In the genomic region with DNA sequence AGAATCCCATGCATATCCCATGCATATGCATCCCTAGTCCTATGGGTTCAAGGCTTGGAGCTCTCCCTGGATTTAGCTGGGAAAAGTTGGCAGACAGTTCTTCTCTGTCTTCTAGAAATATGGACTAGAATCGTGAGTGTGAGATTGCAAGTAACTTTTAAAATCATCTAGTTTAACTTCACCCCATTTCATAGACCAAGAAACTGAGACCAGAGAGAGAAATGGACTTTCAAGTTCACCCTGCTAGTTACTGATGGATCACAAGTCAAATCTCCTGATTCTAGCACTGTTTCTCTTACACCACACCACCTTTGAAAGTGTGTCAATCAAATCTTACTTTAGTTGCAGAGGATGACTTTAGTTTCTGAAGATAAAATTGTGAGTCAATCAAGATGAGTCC, we compare ENCODE assay signal across 22 cellular contexts. TPM values are rescaled to one million over a fixed set of nuclear protein-coding genes. Genes with fewer than 3 reads are reported as not detected.
A peak's percentile ranks its signal among the peaks of the same experiment; 100 is the strongest.
DNase-seq lines count a peak whose midpoint lies in the region; ATAC-seq, FAIRE-seq and TF ChIP-seq lines count a peak whose summit lies in the region.
"Had no signal": no experiment of that assay in that cellular context is flagged by ENCODE, and none has a peak within 500 bp of the region (broad histone marks: within the 10 kb centered on the region; RNA-seq: fewer than 3 reads in every experiment).

No MANE protein-coding gene starts in this region.

- H3K27ac ChIP-seq in A549 (peak overlapping the region; percentile 58 to 77; a peak in 4 of 6 replicates), SJSA1 (peak overlapping the region; percentile 28; the same call in 1 of the 2 replicates), mesodermal cell (ENCODE audit: low read depth, low read length, severe bottlenecking) (peak overlapping the region; percentile 69)
- H3K27ac ChIP-seq in CD4-positive, alpha-beta T cell (ENCODE audit: low read depth, low read length): no peak overlapping the region
- H3K27ac ChIP-seq: esophagus muscularis mucosa, lower lobe of right lung, neutrophil, stomach, upper lobe of right lung had no signal

- no peaks in the 10 kb centered on the region for H3K36me3 Mint-ChIP-seq in CD4-positive, alpha-beta T cell (ENCODE audit: low read depth)

- intact Hi-C loops in CD4-positive, alpha-beta T cell (cut with DNase I, micrococcal nuclease): no loop called here

- FAIRE-seq in A549 (lab: Jason Lieb, UNC): peak; percentile 78
- FAIRE-seq: frontal cortex, HTR-8/SVneo had no signal

- H3K4me1 Mint-ChIP-seq in CD4-positive, alpha-beta T cell (ENCODE audit: low read depth): peaks cover 28% of the 10 kb centered on the region

- POLR2A ChIA-PET in A549 (lab: Yijun Ruan, JAX): interaction anchor here (1.2 to 1.4 kb wide), 4 partner anchors 8 to 14 kb away, joined by 3 to 5 read pairs (median 4); partner anchors contain the start of gene TGFBI
- POLR2A ChIA-PET in CD4-positive, alpha-beta T cell (lab: Charles Lee): no interaction called here

- H3K4me3 Mint-ChIP-seq in CD4-positive, alpha-beta T cell: no peak overlapping the region
- H3K4me3 Mint-ChIP-seq: activated T-helper 1 cell treated with anti-CD3 and anti-CD28 coated beads, Interleukin-12 subunit alpha, Interleukin-12 subunit beta, Interleukin-2, Interleukin-4 antibody, amounts not matched to agents 30 ng/mL and 10 ng/mL and 1 ng/mL, durations not matched to agents 14 hours and 24 hours and 36 hours; CD8-positive, alpha-beta memory T cell; GM23338 had no signal

- 77% methylated on average over 1 of the region's 1 CpG for WGBS in A549 (ENCODE audit: missing lambda C conversion rate)
- WGBS in mesodermal cell (ENCODE audit: insufficient coverage in 2 of 2), 2 experiments: no CpG with 5 or more reads among the region's 1 CpG

- H3K27me3 ChIP-seq in CD4-positive, alpha-beta T cell (ENCODE audit: control insufficient read depth, insufficient read depth, low read length): no peaks in the 10 kb centered on the region
- H3K27me3 ChIP-seq in SJSA1 (replicated peaks) (no peaks in the 10 kb centered on the region), HAP-1 (ENCODE audit: low read depth) (peaks cover 5% of the 10 kb centered on the region; the same call in 1 of the 2 replicates)
- H3K27me3 ChIP-seq: esophagus muscularis mucosa, neutrophil, stomach, upper lobe of right lung had no signal

- H3K4me3 ChIP-seq in A549: no peak overlapping the region
- H3K4me3 ChIP-seq in SJSA1: no peak overlapping the region
- no peak overlapping the region for H3K4me3 ChIP-seq in mesodermal cell (ENCODE audit: extremely low read depth, insufficient read depth, low read length, poor library complexity, severe bottlenecking)
- no peak overlapping the region for H3K4me3 ChIP-seq in HAP-1
- H3K4me3 ChIP-seq: esophagus muscularis mucosa, GM23338, lower lobe of right lung, stomach, upper lobe of right lung had no signal

- no peak for DNase-seq in A549 (ENCODE audit: low read depth in 1 of 2, low spot score in 1 of 2)
- no peak for DNase-seq in CD4-positive, alpha-beta T cell
- DNase-seq in SJSA1 (ENCODE audit: low read depth in 1 of 2, low spot score in 2 of 2): no peak
- no peak for DNase-seq in HAP-1 (ENCODE audit: low spot score in 2 of 2)
- DNase-seq: CD8-positive, alpha-beta memory T cell; lower lobe of right lung; NCI-H1092; NCI-H1930; stimulated activated CD4-positive, alpha-beta T cell treated with anti-CD3 and anti-CD28 coated beads, Interleukin-4, amount 100 ng/mL, for 4 hours; stomach; upper lobe of right lung had no signal

- H3K27me3 Mint-ChIP-seq in CD4-positive, alpha-beta T cell: no peaks in the 10 kb centered on the region

- CTCF ChIA-PET in A549 (lab: Yijun Ruan, JAX): interaction anchor here (1.2 to 4.4 kb wide), 4 partner anchors 14 to 64 kb away, joined by 3 to 21 read pairs (median 12); partner anchors contain the start of gene TGFBI
- CTCF ChIA-PET in CD4-positive, alpha-beta T cell (lab: Charles Lee): no interaction called here

- TF ChIP-seq POLR2A in A549 (IDR thresholded peaks at IDR 0.05; ENCODE audit: low read length): no peak

- ATAC-seq in A549 (no peak), GM21723 (IDR thresholded peaks at IDR 0.05; ENCODE audit: unreplicated experiment) (no peak), GM18520 (IDR thresholded peaks at IDR 0.05; ENCODE audit: unreplicated experiment) (no peak)
- no peak for ATAC-seq in CD4-positive, alpha-beta T cell (ENCODE audit: poor library complexity)
- ATAC-seq: activated CD4-positive, CD25-positive, alpha-beta regulatory T cell treated with anti-CD3 and anti-CD28 coated beads, Interleukin-2, amount 50 U/mL, for 24 hours; lower lobe of right lung; upper lobe of right lung had no signal

- in situ Hi-C loops in HAP-1 (cut with MboI; ENCODE audit: low sequenced_read_pairs): no loop called here

- TF ChIP-seq EP300 in A549 (IDR thresholded peaks at IDR 0.05): no peak

- peak overlapping the region; percentile 40 for H3K27ac Mint-ChIP-seq in CD4-positive, alpha-beta T cell
- H3K27ac Mint-ChIP-seq: activated T-helper 1 cell treated with anti-CD3 and anti-CD28 coated beads, Interleukin-12 subunit alpha, Interleukin-12 subunit beta, Interleukin-2, Interleukin-4 antibody, amounts not matched to agents 30 ng/mL and 10 ng/mL and 1 ng/mL, durations not matched to agents 14 hours and 24 hours and 36 hours; GM23338 had no signal

- peak overlapping the region; percentile 39; the same call in 2 of the 3 replicates for H3K4me2 ChIP-seq in A549
- H3K4me2 ChIP-seq: GM23338 had no signal

- H3K36me3 ChIP-seq in SJSA1 (peaks cover 43% of the 10 kb centered on the region), mesodermal cell (ENCODE audit: control insufficient read depth, insufficient read depth, low read length) (peaks cover 85% of the 10 kb centered on the region), HAP-1 (replicated peaks) (no peaks in the 10 kb centered on the region)
- H3K36me3 ChIP-seq: neutrophil, upper lobe of right lung had no signal

- no peak for TF ChIP-seq RAD21 in A549 (conservative IDR thresholded peaks at IDR 0.05 in 1 of 2, IDR thresholded peaks at IDR 0.05 in 1 of 2)

- H3K9me3 ChIP-seq in A549 (no peaks in the 10 kb centered on the region), SJSA1 (replicated peaks) (no peaks in the 10 kb centered on the region), mesodermal cell (ENCODE audit: control insufficient read depth, low read length) (peaks cover 11% of the 10 kb centered on the region), HAP-1 (no peaks in the 10 kb centered on the region)
- no peaks in the 10 kb centered on the region for H3K9me3 ChIP-seq in CD4-positive, alpha-beta T cell (ENCODE audit: control insufficient read depth, low read length)
- H3K9me3 ChIP-seq: esophagus muscularis mucosa, lower lobe of right lung, neutrophil, stomach, upper lobe of right lung had no signal

- H3K9me3 Mint-ChIP-seq in CD4-positive, alpha-beta T cell: no peaks in the 10 kb centered on the region
- H3K9me3 Mint-ChIP-seq: activated T-helper 1 cell treated with anti-CD3 and anti-CD28 coated beads, Interleukin-12 subunit alpha, Interleukin-12 subunit beta, Interleukin-2, Interleukin-4 antibody, amounts not matched to agents 30 ng/mL and 10 ng/mL and 1 ng/mL, durations not matched to agents 14 hours and 24 hours and 36 hours; CD8-positive, alpha-beta memory T cell had no signal

- H3K4me1 ChIP-seq in A549: peaks cover 89% of the 10 kb centered on the region
- H3K4me1 ChIP-seq in SJSA1 (replicated peaks): peaks cover 23% of the 10 kb centered on the region
- peaks cover 18% of the 10 kb centered on the region for H3K4me1 ChIP-seq in mesodermal cell (ENCODE audit: control insufficient read depth, insufficient read depth, low read length, poor library complexity, severe bottlenecking)
- no peaks in the 10 kb centered on the region for H3K4me1 ChIP-seq in HAP-1

- TF ChIP-seq CTCF in A549 (IDR thresholded peaks at IDR 0.05): no peak
- no peak for TF ChIP-seq CTCF in CD4-positive, alpha-beta T cell (IDR thresholded peaks at IDR 0.05)

TF ChIP-seq in A549, 52 proteins besides CTCF, POLR2A, EP300 and RAD21:
- no peak for TF ChIP-seq PHF8 (IDR thresholded peaks at IDR 0.05; ENCODE audit: borderline replicate concordance, low read depth)
- no peak for TF ChIP-seq FOXS1 (CRISPR knock-in tag; IDR thresholded peaks at IDR 0.05)
- TF ChIP-seq POLR2AphosphoS2 (conservative IDR thresholded peaks at IDR 0.05; ENCODE audit: low read length): peak; percentile 35
- TF ChIP-seq ZFP36 (IDR thresholded peaks at IDR 0.05; ENCODE audit: borderline replicate concordance, partially characterized antibody): no peak
- TF ChIP-seq RFX5 (IDR thresholded peaks at IDR 0.05): no peak
- TF ChIP-seq KDM1A (IDR thresholded peaks at IDR 0.05; ENCODE audit: low read depth): 0 out of 2 replicates have a peak, but pooled peaks have one; percentile 53
- TF ChIP-seq HDAC2 (IDR thresholded peaks at IDR 0.05): peak; percentile 23; the same call in 1 of the 2 replicates
- no peak for TF ChIP-seq EHF (CRISPR knock-in tag; IDR thresholded peaks at IDR 0.05)
TF ChIP-seq in A549: peak in this region for 3.

RNA-seq across cellular contexts. Expression of gene TGFBI, which starts 13.4 kb away (rescaled TPM):
- polyA plus RNA-seq in A549 (2011; rRNA removed) (1,135 and 1,466 TPM in 2 replicates), A549 (2017; fragmentation: RNase III; extraction: RNeasy Plus Mini Kit Qiagen cat#74134 plus additional on column Dnase treatment) (1,411 to 1,859 TPM (median 1,765 TPM) in 3 replicates)
- 661 and 843 TPM in 2 replicates for polyA plus RNA-seq in A549 (2012; cell fraction: cytosol; rRNA removed)
- polyA plus RNA-seq in A549 (2012; cell fraction: nucleus; rRNA removed): 1,811 and 1,913 TPM in 2 replicates
- 1,411 and 1,484 TPM in 2 replicates for polyA minus RNA-seq in A549 (2011; rRNA and poly(A)+ RNA removed)
- 1 to 10 TPM; 4.8 to 5.9 TPM for total RNA-seq in CD4-positive, alpha-beta T cell
- 172 and 185 TPM in 2 replicates for total RNA-seq in SJSA1 (2014; rRNA removed; shearing (Covaris generic))
- 718 TPM for polyA plus RNA-seq in mesodermal cell (2013, experiment 1 of 2)
- 804 TPM for polyA plus RNA-seq in mesodermal cell (2013, experiment 2 of 2)
- total RNA-seq: activated naive CD4-positive, alpha-beta T cell treated with anti-CD3 and anti-CD28 coated beads, Interleukin-2, amount 50 U/mL, for 72 hours; activated T-helper 1 cell treated with anti-CD3 and anti-CD28 coated beads, Interleukin-12 subunit alpha, Interleukin-12 subunit beta, Interleukin-2, Interleukin-4 antibody, amounts not matched to agents 30 ng/mL and 10 ng/mL and 1 ng/mL, durations not matched to agents 14 hours and 24 hours and 36 hours had no signal

Comparison
In these comparisons a context has a peak if more than half of its experiments do, and no peak if none do; other contexts are left out.
1. RNA of gene TGFBI, which starts 13.4 kb away (total RNA-seq): 172 to 185 TPM in SJSA1; 4.8 to 5.9 TPM in CD4-positive, alpha-beta T cell; every median in the first group is over 10 times any median in the second.